Comparison of ENCODE assay signal across 14 cellular contexts in the genomic region with DNA sequence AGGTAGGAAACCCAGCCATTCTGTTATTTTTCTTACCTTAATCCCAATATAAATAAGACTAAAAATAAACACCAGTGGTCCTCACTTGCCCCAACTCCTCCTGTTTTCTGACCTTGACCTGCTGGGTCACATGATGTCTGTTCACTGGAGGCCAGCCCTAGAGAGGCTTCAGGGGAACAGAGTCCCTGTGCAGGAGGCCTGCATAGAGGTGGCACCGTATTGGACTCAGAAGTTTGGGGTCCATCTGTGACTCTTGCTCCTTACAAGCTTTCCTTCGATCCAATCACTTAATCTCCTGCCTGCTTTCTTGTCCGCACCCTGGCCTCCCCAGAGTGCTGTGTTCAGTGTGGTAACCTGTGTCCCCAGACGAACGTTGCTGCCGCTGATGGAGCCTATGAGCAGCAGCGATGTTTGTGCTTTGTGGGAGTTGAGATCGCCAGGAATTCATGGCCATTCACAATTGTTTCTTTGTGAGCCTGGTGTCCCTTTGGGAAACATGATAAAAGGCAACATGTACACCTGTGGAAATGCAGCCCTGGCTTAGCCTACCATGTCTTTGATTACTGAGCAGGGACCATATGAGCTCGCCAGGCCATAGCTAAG. TPM values are rescaled to one million over a fixed set of nuclear protein-coding genes. Genes with fewer than 3 reads are reported as not detected.
DNase-seq lines count a peak whose midpoint lies in the region; ATAC-seq and TF ChIP-seq lines count a peak whose summit lies in the region.
"Had no signal": no experiment of that assay in that cellular context is flagged by ENCODE, and none has a peak within 500 bp of the region (broad histone marks: within the 10 kb centered on the region; RNA-seq: fewer than 3 reads in every experiment).

No MANE protein-coding gene starts in this region.

- H3K9me3 ChIP-seq in spleen = no peaks in the 10 kb centered on the region
- H3K9me3 ChIP-seq: ascending aorta had no signal

- no peaks in the 10 kb centered on the region for H3K27me3 Mint-ChIP-seq in T-helper 2 cell treated with Interferon-gamma antibody and Interleukin-4, amounts not matched to agents 5 μg/mL and 100 μg/mL, for 36 hours (ENCODE audit: low read depth)
- no peaks in the 10 kb centered on the region for H3K27me3 Mint-ChIP-seq in activated CD4-positive, alpha-beta memory T cell treated with anti-CD3 and anti-CD28 coated beads, Interleukin-2, amount 10 ng/mL, durations not matched to agents 7 days and 5 days

- TF ChIP-seq POLR2A in spleen (IDR thresholded peaks at IDR 0.05) = no peak

- H3K36me3 ChIP-seq in spleen (peaks cover 0 to 67% (median 2%) of the 10 kb centered on the region in 6 donors), H7 (replicated peaks; ENCODE audit: control insufficient read depth, insufficient read depth, low read length) (no peaks in the 10 kb centered on the region)
- H3K36me3 ChIP-seq: ascending aorta had no signal

- ATAC-seq in HG02759 (IDR thresholded peaks at IDR 0.05; ENCODE audit: unreplicated experiment) = peak; percentile 4

- intact Hi-C loops in spleen (cut with DNase I; ENCODE audit: low total_unique reads) = no loop called here

- TF ChIP-seq CTCF in spleen (IDR thresholded peaks at IDR 0.05 in 8 of 11, conservative IDR thresholded peaks at IDR 0.05 in 3 of 11) = no peak

- WGBS in spleen, 5 donors = 87 to 93% (median 92%) methylated on average over 9 of the region's 9 CpGs

- H3K9me3 Mint-ChIP-seq in T-helper 2 cell treated with Interferon-gamma antibody and Interleukin-4, amounts not matched to agents 5 μg/mL and 100 μg/mL, for 36 hours = no peaks in the 10 kb centered on the region
- no peaks in the 10 kb centered on the region for H3K9me3 Mint-ChIP-seq in activated CD4-positive, alpha-beta memory T cell treated with anti-CD3 and anti-CD28 coated beads, Interleukin-2, amount 10 ng/mL, durations not matched to agents 7 days and 5 days

- DNase-seq in T-helper 2 cell treated with Interferon-gamma antibody and Interleukin-4, amounts not matched to agents 5 μg/mL and 100 μg/mL, for 36 hours (ENCODE audit: low spot score) = no peak
- no peak for DNase-seq in T-helper 2 cell
- no peak for DNase-seq in activated CD4-positive, alpha-beta memory T cell treated with anti-CD3 and anti-CD28 coated beads, Interleukin-2, amount 10 ng/mL, durations not matched to agents 7 days and 5 days
- DNase-seq in spleen = no peak
- DNase-seq in cerebellum (ENCODE audit: low spot score) = no peak
- no peak for DNase-seq in H7
- no peak for DNase-seq in NCI-H2107 (lab: John Stamatoyannopoulos, UW)
- DNase-seq: IMR-90, NCI-H2171 had no signal

- H3K27ac ChIP-seq in spleen = peak overlapping the region; percentile 67 to 89 (median 86)
- H3K27ac ChIP-seq: ascending aorta, RWPE1 had no signal

- no peak overlapping the region for H3K4me3 ChIP-seq in spleen
- no peak overlapping the region for H3K4me3 ChIP-seq in H7 (ENCODE audit: insufficient read depth, low read depth, low read length)
- H3K4me3 ChIP-seq: ascending aorta had no signal

- peak overlapping the region; percentile 56 for H3K4me3 Mint-ChIP-seq in T-helper 2 cell treated with Interferon-gamma antibody and Interleukin-4, amounts not matched to agents 5 μg/mL and 100 μg/mL, for 36 hours
- H3K4me3 Mint-ChIP-seq in activated CD4-positive, alpha-beta memory T cell treated with anti-CD3 and anti-CD28 coated beads, Interleukin-2, amount 10 ng/mL, durations not matched to agents 7 days and 5 days = no peak overlapping the region

- CTCF ChIA-PET in activated CD4-positive, alpha-beta memory T cell treated with anti-CD3 and anti-CD28 coated beads, Interleukin-2, amount 10 ng/mL, durations not matched to agents 7 days and 5 days (lab: Charles Lee) = interaction anchor here (5.0 kb wide), 1 partner anchor 10 kb away, joined by 40 read pairs; no protein-coding TSS in a partner anchor

- POLR2A ChIA-PET in activated CD4-positive, alpha-beta memory T cell treated with anti-CD3 and anti-CD28 coated beads, Interleukin-2, amount 10 ng/mL, durations not matched to agents 7 days and 5 days (lab: Charles Lee) = interaction anchor here (2.0 to 3.7 kb wide), 2 partner anchors 10 to 38 kb away, joined by 12 to 27 read pairs; no protein-coding TSS in a partner anchor

- H3K27me3 ChIP-seq in spleen (replicated peaks in 1 of 7) (no peaks in the 10 kb centered on the region), H7 (ENCODE audit: control insufficient read depth, insufficient read depth, low read length) (no peaks in the 10 kb centered on the region)
- H3K27me3 ChIP-seq: ascending aorta had no signal

- peaks cover 5% of the 10 kb centered on the region for H3K36me3 Mint-ChIP-seq in T-helper 2 cell treated with Interferon-gamma antibody and Interleukin-4, amounts not matched to agents 5 μg/mL and 100 μg/mL, for 36 hours (ENCODE audit: low read depth)
- H3K36me3 Mint-ChIP-seq in activated CD4-positive, alpha-beta memory T cell treated with anti-CD3 and anti-CD28 coated beads, Interleukin-2, amount 10 ng/mL, durations not matched to agents 7 days and 5 days (ENCODE audit: low read depth) = peaks cover 7% of the 10 kb centered on the region

- H3K4me1 ChIP-seq in spleen = peaks cover 37 to 99% (median 92%) of the 10 kb centered on the region in 6 donors
- H3K4me1 ChIP-seq: ascending aorta had no signal

- H3K4me1 Mint-ChIP-seq in T-helper 2 cell treated with Interferon-gamma antibody and Interleukin-4, amounts not matched to agents 5 μg/mL and 100 μg/mL, for 36 hours (ENCODE audit: low read depth) = peaks cover 52% of the 10 kb centered on the region
- peaks cover 47% of the 10 kb centered on the region for H3K4me1 Mint-ChIP-seq in activated CD4-positive, alpha-beta memory T cell treated with anti-CD3 and anti-CD28 coated beads, Interleukin-2, amount 10 ng/mL, durations not matched to agents 7 days and 5 days

- peak overlapping the region; percentile 94 for H3K27ac Mint-ChIP-seq in T-helper 2 cell treated with Interferon-gamma antibody and Interleukin-4, amounts not matched to agents 5 μg/mL and 100 μg/mL, for 36 hours
- peak overlapping the region; percentile 91 for H3K27ac Mint-ChIP-seq in activated CD4-positive, alpha-beta memory T cell treated with anti-CD3 and anti-CD28 coated beads, Interleukin-2, amount 10 ng/mL, durations not matched to agents 7 days and 5 days

RNA-seq across cellular contexts. Expression of a gene that starts 4.7 kb away (rescaled TPM):
- total RNA-seq in activated CD4-positive, alpha-beta memory T cell treated with anti-CD3 and anti-CD28 coated beads, Interleukin-2, amount 10 ng/mL, durations not matched to agents 7 days and 5 days = under 1 TPM; 0.15 TPM
- total RNA-seq in spleen (100 to 1,000 TPM in 2 of 7 donors, 10 to 100 TPM in 5; 39.6 to 134 (median 87.7) TPM), cerebellum (1.8 TPM)
- polyA plus RNA-seq in spleen = 10 to 100 TPM; 15.5 to 53.2 (median 18.1) TPM
- not detected in 2 replicates for total RNA-seq in H7 (2014; rRNA removed; shearing (Covaris generic))
- total RNA-seq: A172, endothelial cell of umbilical vein, IMR-90 had no signal
- polyA plus RNA-seq: endothelial cell of umbilical vein, IMR-90 had no signal

RNA-seq across cellular contexts. Expression of a gene that starts 16.1 kb away (rescaled TPM):
- total RNA-seq in activated CD4-positive, alpha-beta memory T cell treated with anti-CD3 and anti-CD28 coated beads, Interleukin-2, amount 10 ng/mL, durations not matched to agents 7 days and 5 days = under 1 TPM; 0.15 to 0.18 TPM
- 1 to 10 TPM; 1.1 to 3.1 (median 2.4) TPM for total RNA-seq in spleen
- 1 to 10 TPM in 2 of 3 donors, under 1 TPM in 1; 0.86 to 2.0 (median 1.2) TPM for polyA plus RNA-seq in spleen
- 0.36 TPM for total RNA-seq in cerebellum
- total RNA-seq in H7 (2014; rRNA removed; shearing (Covaris generic)) = not detected in 2 replicates
- total RNA-seq: ascending aorta, IMR-90 had no signal
- polyA plus RNA-seq: endothelial cell of umbilical vein had no signal

RNA-seq across cellular contexts. Expression of a gene that starts 48.3 kb away (rescaled TPM):
- total RNA-seq in activated CD4-positive, alpha-beta memory T cell treated with anti-CD3 and anti-CD28 coated beads, Interleukin-2, amount 10 ng/mL, durations not matched to agents 7 days and 5 days = 10 to 100 TPM; 84.2 to 86.1 TPM
- total RNA-seq in spleen = 100 to 1,000 TPM in 5 of 7 donors, 10 to 100 TPM in 2; 88.5 to 247 (median 121) TPM
- polyA plus RNA-seq in spleen = 10 to 100 TPM; 28.5 to 50.6 (median 45.2) TPM
- 138 TPM for total RNA-seq in cerebellum
- 163 and 173 TPM in 2 replicates for total RNA-seq in H7 (2014; rRNA removed; shearing (Covaris generic))

Comparison
In these comparisons a context has a peak if more than half of its experiments do, and no peak if none do; other contexts are left out.
1. RNA of a gene that starts 4.7 kb away (total RNA-seq): 39.6 to 134 TPM in spleen; 1.8 TPM in cerebellum (single experiment), 0.15 TPM in activated CD4-positive, alpha-beta memory T cell treated with anti-CD3 and anti-CD28 coated beads, Interleukin-2, amount 10 ng/mL, durations not matched to agents 7 days and 5 days and not detected in H7; every median in the first group is over 10 times any median in the second.